16 cellular contexts compared by ENCODE assay signal in genomic region chr19:31515931-31516330, GRCh38.
"Had no signal": no experiment of that assay in that cellular context is flagged by ENCODE, and none has a peak within 500 bp of the region (broad histone marks: within the 10 kb centered on the region; RNA-seq: fewer than 3 reads in every experiment).

No MANE protein-coding gene starts in this region.

- H3K4me2 ChIP-seq: hepatocyte had no signal

- H3K36me3 ChIP-seq: breast epithelium, esophagus squamous epithelium, lower lobe of right lung, neutrophil, spleen, transverse colon had no signal

- ATAC-seq: activated CD4-positive, CD25-positive, alpha-beta regulatory T cell treated with anti-CD3 and anti-CD28 coated beads, Interleukin-2, amount 50 U/mL, for 24 hours; lower lobe of right lung; naive thymus-derived CD4-positive, alpha-beta T cell; stimulated activated naive B cell treated with anti-CD40 and anti-IgM and Interleukin-4, amounts not matched to agents 10 μg/mL and 1 μg/mL and 100 μg/mL, for 72 hours had no signal

- H3K4me1 Mint-ChIP-seq: naive thymus-derived CD4-positive, alpha-beta T cell; stimulated activated naive B cell treated with anti-CD40 and anti-IgM and Interleukin-4, amounts not matched to agents 10 μg/mL and 1 μg/mL and 100 μg/mL, for 72 hours had no signal

- H3K27ac ChIP-seq: esophagus squamous epithelium, hepatocyte, lower lobe of right lung, neutrophil, spleen, transverse colon had no signal

- H3K27me3 ChIP-seq: esophagus squamous epithelium, hepatocyte, neutrophil, transverse colon had no signal

- H3K4me3 ChIP-seq: breast epithelium, esophagus squamous epithelium, hepatocyte, lower lobe of right lung, spleen, transverse colon had no signal

- H3K4me1 ChIP-seq: breast epithelium, esophagus squamous epithelium, lower lobe of right lung, transverse colon had no signal

- H3K4me3 Mint-ChIP-seq: activated naive CD8-positive, alpha-beta T cell; activated T-cell treated with anti-CD3 and anti-CD28 coated beads, Interleukin-2, amount 50 U/mL, for 24 hours; naive thymus-derived CD4-positive, alpha-beta T cell; stimulated activated naive B cell treated with anti-CD40 and anti-IgM and Interleukin-4, amounts not matched to agents 10 μg/mL and 1 μg/mL and 100 μg/mL, for 72 hours had no signal

- H3K9me3 ChIP-seq: esophagus squamous epithelium, lower lobe of right lung, neutrophil, transverse colon had no signal

- H3K27ac Mint-ChIP-seq: activated naive CD8-positive, alpha-beta T cell; activated T-cell treated with anti-CD3 and anti-CD28 coated beads, Interleukin-2, amount 50 U/mL, for 24 hours; stimulated activated naive B cell treated with anti-CD40 and anti-IgM and Interleukin-4, amounts not matched to agents 10 μg/mL and 1 μg/mL and 100 μg/mL, for 72 hours had no signal

- H3K79me2 ChIP-seq: hepatocyte had no signal

- H3K27me3 Mint-ChIP-seq: activated naive CD8-positive, alpha-beta T cell; stimulated activated naive B cell treated with anti-CD40 and anti-IgM and Interleukin-4, amounts not matched to agents 10 μg/mL and 1 μg/mL and 100 μg/mL, for 72 hours had no signal

- H3K36me3 Mint-ChIP-seq: activated naive CD8-positive, alpha-beta T cell; naive thymus-derived CD4-positive, alpha-beta T cell; stimulated activated naive B cell treated with anti-CD40 and anti-IgM and Interleukin-4, amounts not matched to agents 10 μg/mL and 1 μg/mL and 100 μg/mL, for 72 hours had no signal

- H2AFZ ChIP-seq: hepatocyte had no signal

- DNase-seq: activated CD4-positive, alpha-beta T cell treated with anti-CD3 and anti-CD28 coated beads, Interleukin-2, amount 50 U/mL, for 4 hours; activated gamma-delta T cell; activated T-cell treated with anti-CD3 and anti-CD28 coated beads, Interleukin-2, amount 50 U/mL, for 24 hours; esophagus squamous epithelium; lower lobe of right lung; naive thymus-derived CD4-positive, alpha-beta T cell; spleen; stimulated activated CD4-positive, alpha-beta T cell treated with anti-CD3 and anti-CD28 coated beads, Interleukin-2, amount 100 ng/mL, for 24 hours; stimulated activated naive B cell treated with anti-CD40 and anti-IgM and Interleukin-4, amounts not matched to agents 10 μg/mL and 1 μg/mL and 100 μg/mL, for 72 hours; substantia nigra; transverse colon had no signal
